ENCODE assay signal across 30 cellular contexts in the genomic region with DNA sequence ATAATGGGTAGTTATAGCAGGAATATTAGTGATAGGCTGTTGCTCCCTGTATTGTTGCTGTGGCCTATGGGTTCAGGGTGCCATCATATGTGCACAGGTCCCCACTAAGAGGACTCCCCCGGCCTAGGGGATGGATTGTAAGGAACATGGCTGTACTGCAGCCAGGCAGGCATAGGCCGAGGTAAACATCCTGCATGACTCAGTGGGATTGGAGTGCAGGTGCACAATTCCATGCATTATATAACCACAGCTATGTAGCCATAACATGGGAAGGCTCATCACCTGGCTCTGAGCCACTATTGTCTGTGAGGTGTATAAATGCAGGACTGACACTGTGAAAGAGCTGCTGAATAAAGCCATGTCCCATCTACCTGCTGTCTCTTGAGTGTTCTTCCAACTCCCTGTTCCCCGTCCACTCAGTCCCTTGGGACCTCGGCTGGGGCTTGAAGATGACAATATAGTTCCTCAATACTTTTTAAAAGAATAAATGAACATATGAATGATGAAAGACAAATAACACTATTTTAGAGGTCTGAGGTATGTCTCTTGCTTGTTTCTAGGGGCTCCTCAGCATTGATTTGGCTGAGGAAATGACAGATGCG.
"Had no signal": no experiment of that assay in that cellular context is flagged by ENCODE, and none has a peak within 500 bp of the region (broad histone marks: within the 10 kb centered on the region; RNA-seq: fewer than 3 reads in every experiment).

No MANE protein-coding gene starts in this region.

- H3K27me3 Mint-ChIP-seq: activated CD8-positive, alpha-beta T cell treated with anti-CD3 and anti-CD28 coated beads for 36 hours; activated naive CD4-positive, alpha-beta T cell treated with anti-CD3 and anti-CD28 coated beads, Interleukin-2, amount 10 ng/mL, durations not matched to agents 7 days and 5 days; activated naive CD8-positive, alpha-beta T cell treated with anti-CD3 and anti-CD28 coated beads, Interleukin-2, amount 10 ng/mL, durations not matched to agents 7 days and 5 days; brain; effector memory CD8-positive, alpha-beta T cell had no signal

- H3K9me3 ChIP-seq: ascending aorta, esophagus squamous epithelium, heart right ventricle had no signal

- H3K4me3 ChIP-seq: ascending aorta, esophagus squamous epithelium, heart right ventricle had no signal

- H3K4me1 Mint-ChIP-seq: activated B cell treated with CpG ODN at 0.5 μM for 24 hours, brain had no signal

- ATAC-seq: activated CD4-positive, CD25-positive, alpha-beta regulatory T cell treated with anti-CD3 and anti-CD28 coated beads, Interleukin-2, amount 50 U/mL, for 24 hours; activated CD8-positive, alpha-beta T cell treated with anti-CD3 and anti-CD28 coated beads for 36 hours; activated naive CD4-positive, alpha-beta T cell treated with anti-CD3 and anti-CD28 coated beads, Interleukin-2, amount 50 U/mL, for 72 hours; activated T-cell treated with anti-CD3 and anti-CD28 coated beads, Interleukin-2, amount 50 U/mL, for 72 hours; effector memory CD8-positive, alpha-beta T cell; heart right ventricle had no signal

- DNase-seq: activated B cell treated with CpG ODN at 0.5 μM for 24 hours; activated CD4-positive, alpha-beta T cell treated with anti-CD3 and anti-CD28 coated beads for 48 hours; activated CD4-positive, alpha-beta T cell treated with anti-CD3 and anti-CD28 coated beads, Interleukin-2, amount 50 U/mL, for 1 hour; activated CD4-positive, alpha-beta T cell treated with anti-CD3 and anti-CD28 coated beads, Interleukin-2, amount 50 U/mL, for 48 hours; activated CD8-positive, alpha-beta memory T cell treated with anti-CD3 and anti-CD28 coated beads for 24 hours; activated CD8-positive, alpha-beta T cell treated with anti-CD3 and anti-CD28 coated beads for 36 hours; activated gamma-delta T cell; activated naive CD4-positive, alpha-beta T cell; activated naive CD4-positive, alpha-beta T cell treated with anti-CD3 and anti-CD28 coated beads, Interleukin-2, amount 10 ng/mL, durations not matched to agents 7 days and 5 days; activated naive CD8-positive, alpha-beta T cell treated with anti-CD3 and anti-CD28 coated beads, Interleukin-2, amount 10 ng/mL, durations not matched to agents 7 days and 5 days; activated T-cell treated with anti-CD3 and anti-CD28 coated beads, Interleukin-2, amount 50 U/mL, for 1 hour; activated T-cell treated with anti-CD3 and anti-CD28 coated beads, Interleukin-2, amount 50 U/mL, for 72 hours; caudate nucleus; cortex of kidney; dermis blood vessel endothelial cell; effector CD4-positive, alpha-beta T cell; effector memory CD8-positive, alpha-beta T cell; esophagus squamous epithelium; heart right ventricle; hippocampal formation; T-helper 9 cell; WERI-Rb-1 had no signal

- H3K4me1 ChIP-seq: ascending aorta, esophagus squamous epithelium had no signal

- H3K27ac Mint-ChIP-seq: activated B cell treated with CpG ODN at 0.5 μM for 24 hours; activated CD8-positive, alpha-beta T cell treated with anti-CD3 and anti-CD28 coated beads for 36 hours; activated naive CD4-positive, alpha-beta T cell treated with anti-CD3 and anti-CD28 coated beads, Interleukin-2, amount 10 ng/mL, durations not matched to agents 7 days and 5 days; activated naive CD4-positive, alpha-beta T cell treated with anti-CD3 and anti-CD28 coated beads, Interleukin-2, amount 50 U/mL, for 72 hours; activated naive CD8-positive, alpha-beta T cell treated with anti-CD3 and anti-CD28 coated beads, Interleukin-2, amount 10 ng/mL, durations not matched to agents 7 days and 5 days; activated T-cell treated with anti-CD3 and anti-CD28 coated beads, Interleukin-2, amount 50 U/mL, for 72 hours; brain; effector memory CD8-positive, alpha-beta T cell; T-helper 1 cell treated with Interleukin-12 subunit alpha and Interleukin-12 subunit beta and Interleukin-4 antibody, amounts not matched to agents 30 μg/mL and 1 μg/mL, for 36 hours had no signal

- H3K9me3 Mint-ChIP-seq: activated B cell treated with CpG ODN at 0.5 μM for 24 hours; activated CD8-positive, alpha-beta T cell treated with anti-CD3 and anti-CD28 coated beads for 36 hours; activated naive CD4-positive, alpha-beta T cell treated with anti-CD3 and anti-CD28 coated beads, Interleukin-2, amount 10 ng/mL, durations not matched to agents 7 days and 5 days; activated naive CD4-positive, alpha-beta T cell treated with anti-CD3 and anti-CD28 coated beads, Interleukin-2, amount 50 U/mL, for 72 hours; activated naive CD8-positive, alpha-beta T cell treated with anti-CD3 and anti-CD28 coated beads, Interleukin-2, amount 10 ng/mL, durations not matched to agents 7 days and 5 days; activated T-cell treated with anti-CD3 and anti-CD28 coated beads, Interleukin-2, amount 50 U/mL, for 72 hours; effector memory CD8-positive, alpha-beta T cell; T-helper 1 cell treated with Interleukin-12 subunit alpha and Interleukin-12 subunit beta and Interleukin-4 antibody, amounts not matched to agents 30 μg/mL and 1 μg/mL, for 36 hours had no signal

- H3K27me3 ChIP-seq: ascending aorta, esophagus squamous epithelium, heart right ventricle had no signal

- H3K36me3 Mint-ChIP-seq: activated naive CD4-positive, alpha-beta T cell treated with anti-CD3 and anti-CD28 coated beads, Interleukin-2, amount 10 ng/mL, durations not matched to agents 7 days and 5 days; activated naive CD4-positive, alpha-beta T cell treated with anti-CD3 and anti-CD28 coated beads, Interleukin-2, amount 50 U/mL, for 72 hours; activated naive CD8-positive, alpha-beta T cell treated with anti-CD3 and anti-CD28 coated beads, Interleukin-2, amount 10 ng/mL, durations not matched to agents 7 days and 5 days; brain had no signal

- H3K27ac ChIP-seq: ascending aorta, epithelial cell of prostate, esophagus squamous epithelium, heart right ventricle, WERI-Rb-1 had no signal

- H3K4me3 Mint-ChIP-seq: activated B cell treated with CpG ODN at 0.5 μM for 24 hours; activated CD8-positive, alpha-beta T cell treated with anti-CD3 and anti-CD28 coated beads for 36 hours; activated naive CD4-positive, alpha-beta T cell treated with anti-CD3 and anti-CD28 coated beads, Interleukin-2, amount 10 ng/mL, durations not matched to agents 7 days and 5 days; activated naive CD8-positive, alpha-beta T cell treated with anti-CD3 and anti-CD28 coated beads, Interleukin-2, amount 10 ng/mL, durations not matched to agents 7 days and 5 days; activated T-cell treated with anti-CD3 and anti-CD28 coated beads, Interleukin-2, amount 50 U/mL, for 72 hours; brain; effector memory CD8-positive, alpha-beta T cell; T-helper 1 cell treated with Interleukin-12 subunit alpha and Interleukin-12 subunit beta and Interleukin-4 antibody, amounts not matched to agents 30 μg/mL and 1 μg/mL, for 36 hours had no signal

- FAIRE-seq: colon, frontal cortex had no signal

- H3K36me3 ChIP-seq: ascending aorta, esophagus squamous epithelium, heart right ventricle, WERI-Rb-1 had no signal
